Comparison of ENCODE assay signal across 32 cellular contexts in genomic region chr2:231887756-231888155, GRCh38. TPM values are rescaled to one million over a fixed set of nuclear protein-coding genes. Genes with fewer than 3 reads are reported as not detected.
"Had no signal": no experiment of that assay in that cellular context is flagged by ENCODE, and none has a peak within 500 bp of the region (broad histone marks: within the 10 kb centered on the region; RNA-seq: fewer than 3 reads in every experiment).

No MANE protein-coding gene starts in this region.

- DNase-seq: activated B cell treated with CpG ODN at 0.5 μM for 24 hours; activated CD4-positive, alpha-beta T cell treated with anti-CD3 and anti-CD28 coated beads for 48 hours; activated CD4-positive, alpha-beta T cell treated with anti-CD3 and anti-CD28 coated beads, Interleukin-2, amount 50 U/mL, for 1 hour; activated CD4-positive, alpha-beta T cell treated with anti-CD3 and anti-CD28 coated beads, Interleukin-2, amount 50 U/mL, for 48 hours; activated CD8-positive, alpha-beta memory T cell treated with anti-CD3 and anti-CD28 coated beads for 24 hours; activated CD8-positive, alpha-beta T cell treated with anti-CD3 and anti-CD28 coated beads for 36 hours; activated effector memory CD4-positive, alpha-beta T cell treated with Interleukin-2 at 50 U/mL for 16 hours; activated gamma-delta T cell treated with Interleukin-2 at 50 U/mL for 16 hours; activated naive CD4-positive, alpha-beta T cell treated with anti-CD3 and anti-CD28 coated beads for 36 hours; activated naive CD8-positive, alpha-beta T cell treated with anti-CD3 and anti-CD28 coated beads for 36 hours; activated naive CD8-positive, alpha-beta T cell treated with anti-CD3 and anti-CD28 coated beads, Interleukin-2, amount 50 U/mL, for 24 hours; activated T-cell treated with anti-CD3 and anti-CD28 coated beads, Interleukin-2, amount 50 U/mL, for 4 hours; adrenal gland; amygdala; body of pancreas; caudate nucleus; colonic mucosa; effector memory CD4-positive, alpha-beta T cell; endodermal cell; erythroblast; foreskin keratinocyte; T-helper 1 cell; T-helper 17 cell; T1000; WERI-Rb-1 had no signal

- H3K27ac ChIP-seq: adrenal gland, body of pancreas, colonic mucosa, esophagus muscularis mucosa, foreskin keratinocyte, gastroesophageal sphincter, WERI-Rb-1 had no signal

- H3K36me3 ChIP-seq: adrenal gland, colonic mucosa, esophagus muscularis mucosa, gastroesophageal sphincter, WERI-Rb-1 had no signal

- H3K4me3 ChIP-seq: adrenal gland, body of pancreas, colonic mucosa, esophagus muscularis mucosa, gastroesophageal sphincter had no signal

- ATAC-seq: activated CD4-positive, CD25-positive, alpha-beta regulatory T cell treated with anti-CD3 and anti-CD28 coated beads, Interleukin-2, amount 50 U/mL, for 24 hours; activated CD8-positive, alpha-beta T cell treated with anti-CD3 and anti-CD28 coated beads for 36 hours; activated naive CD8-positive, alpha-beta T cell treated with anti-CD3 and anti-CD28 coated beads, Interleukin-2, amount 50 U/mL, for 24 hours; activated T-cell treated with anti-CD3 and anti-CD28 coated beads, Interleukin-2, amount 50 U/mL, for 4 hours; activated T-helper 17 cell treated with anti-CD3 and anti-CD28 coated beads, Interleukin-2, amount 50 U/mL, for 72 hours; body of pancreas; foreskin keratinocyte; gastroesophageal sphincter; T-helper 17 cell had no signal

- H3K27ac Mint-ChIP-seq: activated B cell treated with CpG ODN at 0.5 μM for 24 hours; activated CD8-positive, alpha-beta T cell treated with anti-CD3 and anti-CD28 coated beads for 36 hours; activated naive CD4-positive, alpha-beta T cell treated with anti-CD3 and anti-CD28 coated beads for 36 hours; activated naive CD4-positive, alpha-beta T cell treated with anti-CD3 and anti-CD28 coated beads, Interleukin-2, amount 50 U/mL, for 24 hours; activated naive CD8-positive, alpha-beta T cell treated with anti-CD3 and anti-CD28 coated beads for 36 hours; activated naive CD8-positive, alpha-beta T cell treated with anti-CD3 and anti-CD28 coated beads, Interleukin-2, amount 50 U/mL, for 24 hours; activated T-helper 17 cell treated with anti-CD3 and anti-CD28 coated beads, Interleukin-2, amount 50 U/mL, for 72 hours; endodermal cell; T-helper 17 cell; T-helper 2 cell treated with Interferon-gamma antibody and Interleukin-4, amounts not matched to agents 5 μg/mL and 100 μg/mL, for 36 hours had no signal

- H3K4me1 Mint-ChIP-seq: activated B cell treated with CpG ODN at 0.5 μM for 24 hours; activated naive CD4-positive, alpha-beta T cell treated with anti-CD3 and anti-CD28 coated beads, Interleukin-2, amount 50 U/mL, for 24 hours; activated naive CD8-positive, alpha-beta T cell treated with anti-CD3 and anti-CD28 coated beads for 36 hours; activated naive CD8-positive, alpha-beta T cell treated with anti-CD3 and anti-CD28 coated beads, Interleukin-2, amount 50 U/mL, for 24 hours; activated T-helper 17 cell treated with anti-CD3 and anti-CD28 coated beads, Interleukin-2, amount 50 U/mL, for 72 hours; endodermal cell; T-helper 17 cell had no signal

- H3K9me3 Mint-ChIP-seq: activated B cell treated with CpG ODN at 0.5 μM for 24 hours; activated CD8-positive, alpha-beta T cell treated with anti-CD3 and anti-CD28 coated beads for 36 hours; activated naive CD4-positive, alpha-beta T cell treated with anti-CD3 and anti-CD28 coated beads, Interleukin-2, amount 50 U/mL, for 24 hours; activated naive CD8-positive, alpha-beta T cell treated with anti-CD3 and anti-CD28 coated beads for 36 hours; activated naive CD8-positive, alpha-beta T cell treated with anti-CD3 and anti-CD28 coated beads, Interleukin-2, amount 50 U/mL, for 24 hours; activated T-cell treated with anti-CD3 and anti-CD28 coated beads, Interleukin-2, amount 50 U/mL, for 4 hours; activated T-helper 17 cell treated with anti-CD3 and anti-CD28 coated beads, Interleukin-2, amount 50 U/mL, for 72 hours; T-helper 2 cell treated with Interferon-gamma antibody and Interleukin-4, amounts not matched to agents 5 μg/mL and 100 μg/mL, for 36 hours had no signal

- H3K4me1 ChIP-seq: colonic mucosa, foreskin keratinocyte had no signal

- H3K9me3 ChIP-seq: adrenal gland, body of pancreas, colonic mucosa had no signal

- H3K4me3 Mint-ChIP-seq: activated B cell treated with CpG ODN at 0.5 μM for 24 hours; activated CD8-positive, alpha-beta T cell treated with anti-CD3 and anti-CD28 coated beads for 36 hours; activated naive CD4-positive, alpha-beta T cell treated with anti-CD3 and anti-CD28 coated beads for 36 hours; activated naive CD4-positive, alpha-beta T cell treated with anti-CD3 and anti-CD28 coated beads, Interleukin-2, amount 50 U/mL, for 24 hours; activated naive CD8-positive, alpha-beta T cell treated with anti-CD3 and anti-CD28 coated beads for 36 hours; activated naive CD8-positive, alpha-beta T cell treated with anti-CD3 and anti-CD28 coated beads, Interleukin-2, amount 50 U/mL, for 24 hours; activated T-cell treated with anti-CD3 and anti-CD28 coated beads, Interleukin-2, amount 50 U/mL, for 4 hours; activated T-helper 17 cell treated with anti-CD3 and anti-CD28 coated beads, Interleukin-2, amount 50 U/mL, for 72 hours; endodermal cell; T-helper 17 cell; T-helper 2 cell treated with Interferon-gamma antibody and Interleukin-4, amounts not matched to agents 5 μg/mL and 100 μg/mL, for 36 hours had no signal

- H3K27me3 ChIP-seq: body of pancreas, colonic mucosa had no signal

- H3K36me3 Mint-ChIP-seq: activated naive CD8-positive, alpha-beta T cell treated with anti-CD3 and anti-CD28 coated beads for 36 hours had no signal

RNA-seq across cellular contexts. Expression of gene NPPC, which starts 38.4 kb away (rescaled TPM):
- total RNA-seq: activated B cell treated with CpG ODN at 0.5 μM for 24 hours; activated T-helper 17 cell treated with anti-CD3 and anti-CD28 coated beads, Interleukin-2, amount 50 U/mL, for 72 hours; dermis microvascular lymphatic vessel endothelial cell; foreskin keratinocyte; gastroesophageal sphincter; T-helper 17 cell had no signal
- polyA plus RNA-seq: foreskin keratinocyte had no signal
